In genomic region chr12:122423258-122424165, GRCh38 we compare ENCODE assay signal across 8 cellular contexts. TPM values are rescaled to one million over a fixed set of nuclear protein-coding genes. Genes with fewer than 3 reads are reported as not detected.
DNase-seq lines count a peak whose midpoint lies in the region; ATAC-seq and TF ChIP-seq lines count a peak whose summit lies in the region.

No MANE protein-coding gene starts in this region.

- peak overlapping the region; percentile 78 to 93 for H3K4me3 ChIP-seq in prostate gland

- H3K36me3 ChIP-seq in prostate gland = no peaks in the 10 kb centered on the region

- peak; percentile 36 for TF ChIP-seq POLR2A in prostate gland (IDR thresholded peaks at IDR 0.05)

- H3K36me3 Mint-ChIP-seq in activated T-helper 2 cell treated with anti-CD3 and anti-CD28 coated beads, Interferon-gamma antibody, Interleukin-2, Interleukin-4, amounts not matched to agents 10 μg/mL and 5 μg/mL and 100 μg/mL, durations not matched to agents 14 hours and 24 hours and 36 hours (ENCODE audit: low read depth) = no peaks in the 10 kb centered on the region

- H3K27me3 Mint-ChIP-seq in activated T-helper 2 cell treated with anti-CD3 and anti-CD28 coated beads, Interferon-gamma antibody, Interleukin-2, Interleukin-4, amounts not matched to agents 10 μg/mL and 5 μg/mL and 100 μg/mL, durations not matched to agents 14 hours and 24 hours and 36 hours (ENCODE audit: low read depth) = peaks cover 2% of the 10 kb centered on the region

- H3K9me3 Mint-ChIP-seq in activated T-helper 2 cell treated with anti-CD3 and anti-CD28 coated beads, Interferon-gamma antibody, Interleukin-2, Interleukin-4, amounts not matched to agents 10 μg/mL and 5 μg/mL and 100 μg/mL, durations not matched to agents 14 hours and 24 hours and 36 hours = no peaks in the 10 kb centered on the region

- intact Hi-C loops in activated T-helper 2 cell treated with anti-CD3 and anti-CD28 coated beads, Interferon-gamma antibody, Interleukin-2, Interleukin-4, amounts not matched to agents 10 μg/mL and 5 μg/mL and 100 μg/mL, durations not matched to agents 14 hours and 24 hours and 36 hours (cut with micrococcal nuclease) = loop anchor here (1.0 to 2.0 kb wide), 2 partner anchors 29 to 48 kb away; no protein-coding TSS in a partner anchor
- intact Hi-C loops in left ventricle myocardium superior (cut with micrococcal nuclease) (no loop called here), prostate gland (cut with DNase I) (no loop called here)

- H3K4me3 Mint-ChIP-seq in activated T-helper 2 cell treated with anti-CD3 and anti-CD28 coated beads, Interferon-gamma antibody, Interleukin-2, Interleukin-4, amounts not matched to agents 10 μg/mL and 5 μg/mL and 100 μg/mL, durations not matched to agents 14 hours and 24 hours and 36 hours (ENCODE audit: low read depth) = peak overlapping the region; percentile 86

- 16% methylated on average over 21 of the region's 21 CpGs for WGBS in prostate gland

- peak overlapping the region; percentile 79 to 98 for H3K27ac ChIP-seq in prostate gland

- H3K9me3 ChIP-seq in prostate gland = no peaks in the 10 kb centered on the region

- peaks cover 22% of the 10 kb centered on the region for H3K4me1 Mint-ChIP-seq in activated T-helper 2 cell treated with anti-CD3 and anti-CD28 coated beads, Interferon-gamma antibody, Interleukin-2, Interleukin-4, amounts not matched to agents 10 μg/mL and 5 μg/mL and 100 μg/mL, durations not matched to agents 14 hours and 24 hours and 36 hours (ENCODE audit: low read depth)

- peak; percentile 3 for ATAC-seq in left ventricle myocardium superior

- DNase-seq in NCI-H2107 treated with DMSO at 0.1 percent for 48 hours (lab: John Stamatoyannopoulos, UW; ENCODE audit: unreplicated experiment) (peak; percentile 29), NCI-H2107 (lab: John Stamatoyannopoulos, UW) (no peak), NCI-H1105 (lab: John Stamatoyannopoulos, UW) (peak; percentile 48), left ventricle myocardium superior (peak; percentile 31), prostate gland (ENCODE audit: low spot score) (no peak), middle frontal gyrus (ENCODE audit: extremely low spot score, low spot score) (no peak), MV-4-11 (lab: John Stamatoyannopoulos, UW) (no peak)
- DNase-seq in activated T-helper 2 cell treated with anti-CD3 and anti-CD28 coated beads, Interferon-gamma antibody, Interleukin-2, Interleukin-4, amounts not matched to agents 10 μg/mL and 5 μg/mL and 100 μg/mL, durations not matched to agents 14 hours and 24 hours and 36 hours (ENCODE audit: low spot score) = no peak

- no peaks in the 10 kb centered on the region for H3K27me3 ChIP-seq in prostate gland (replicated peaks; ENCODE audit: insufficient read depth)

- peaks cover 7% of the 10 kb centered on the region for H3K4me1 ChIP-seq in prostate gland (replicated peaks)

- peak overlapping the region; percentile 88 for H3K27ac Mint-ChIP-seq in activated T-helper 2 cell treated with anti-CD3 and anti-CD28 coated beads, Interferon-gamma antibody, Interleukin-2, Interleukin-4, amounts not matched to agents 10 μg/mL and 5 μg/mL and 100 μg/mL, durations not matched to agents 14 hours and 24 hours and 36 hours

- no peak for TF ChIP-seq CTCF in prostate gland (IDR thresholded peaks at IDR 0.05)

RNA-seq across cellular contexts. Expression of gene CLIP1, which starts 1.0 kb away (rescaled TPM):
- total RNA-seq in activated T-helper 2 cell treated with anti-CD3 and anti-CD28 coated beads, Interferon-gamma antibody, Interleukin-2, Interleukin-4, amounts not matched to agents 10 μg/mL and 5 μg/mL and 100 μg/mL, durations not matched to agents 14 hours and 24 hours and 36 hours = 59.9 and 66.2 TPM in 2 replicates
- 93.3 TPM for total RNA-seq in left ventricle myocardium superior
- 10 to 100 TPM; 59.9 to 84.1 TPM for total RNA-seq in prostate gland

Comparison
In these comparisons a context has a peak if more than half of its experiments do, and no peak if none do; other contexts are left out.
1. DNase-seq: peak in NCI-H2107 treated with DMSO at 0.1 percent for 48 hours (single experiment), NCI-H1105 (single experiment) and left ventricle myocardium superior (single experiment); none in NCI-H2107 (single experiment), activated T-helper 2 cell treated with anti-CD3 and anti-CD28 coated beads, Interferon-gamma antibody, Interleukin-2, Interleukin-4, amounts not matched to agents 10 μg/mL and 5 μg/mL and 100 μg/mL, durations not matched to agents 14 hours and 24 hours and 36 hours (single experiment), prostate gland (single experiment), middle frontal gyrus (single experiment) and MV-4-11 (single experiment).